In the genomic region with DNA sequence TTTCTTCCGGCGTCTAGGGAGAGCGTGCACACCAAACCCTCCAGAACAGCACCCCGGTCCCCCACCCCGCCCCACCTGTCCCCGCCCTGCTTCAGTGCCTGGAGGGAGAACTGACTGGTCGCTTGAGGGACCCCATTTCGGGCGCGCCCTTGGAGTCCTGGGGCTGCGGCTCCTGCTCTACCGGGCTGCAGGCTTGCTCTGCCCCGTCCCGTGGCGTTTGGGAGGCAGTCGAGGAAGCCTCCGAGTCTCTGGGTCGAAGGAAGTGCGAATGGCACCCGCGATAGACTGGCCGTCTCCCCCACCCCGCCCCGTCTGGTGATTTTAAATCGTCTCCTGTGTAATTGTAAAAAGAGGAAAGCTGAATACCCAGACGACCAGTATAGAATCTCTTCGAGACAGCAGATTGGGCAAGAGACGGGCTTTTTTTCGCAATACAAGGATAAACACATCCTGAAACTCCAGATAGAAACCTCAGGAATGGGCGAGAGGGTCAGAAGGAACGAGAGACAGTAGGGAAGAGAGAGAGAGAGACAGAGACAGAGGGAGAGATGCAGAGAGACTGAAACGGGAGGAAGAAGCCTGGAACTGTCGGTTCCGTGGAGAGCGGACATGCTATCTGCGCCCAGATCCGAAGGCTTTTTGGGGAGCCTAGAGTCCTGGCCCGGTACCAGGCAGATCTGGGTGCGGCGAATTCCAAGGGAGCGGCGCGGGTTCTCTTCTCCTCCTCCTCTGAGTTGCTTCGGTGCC, we compare ENCODE assay signal across 14 cellular contexts. TPM values are rescaled to one million over a fixed set of nuclear protein-coding genes. Genes with fewer than 3 reads are reported as not detected.
A peak's percentile ranks its signal among the peaks of the same experiment; 100 is the strongest.
DNase-seq lines count a peak whose midpoint lies in the region; ATAC-seq, FAIRE-seq and TF ChIP-seq lines count a peak whose summit lies in the region.
"Had no signal": no experiment of that assay in that cellular context is flagged by ENCODE, and none has a peak within 500 bp of the region (broad histone marks: within the 10 kb centered on the region; RNA-seq: fewer than 3 reads in every experiment).

No MANE protein-coding gene starts in this region.

- H4K5ac ChIP-seq in H1 (ENCODE audit: insufficient read length, low read depth, low read length), result no peak overlapping the region

- no peak overlapping the region for H4K91ac ChIP-seq in H1 (replicated peaks; ENCODE audit: insufficient read length, low read length)

- no peak overlapping the region; the same call in 1 of the 2 replicates for H4K8ac ChIP-seq in H1 (ENCODE audit: extremely low read depth, insufficient read depth, low read length)

- no peak overlapping the region for H3K27ac ChIP-seq in H1 (ENCODE audit: low read depth, low read length)
- H3K27ac ChIP-seq in lung (ENCODE audit: low read depth in 1 of 2, low read length in 1 of 2), result peak overlapping the region in 1 of 2 donors; percentile 78
- no peak overlapping the region for H3K27ac ChIP-seq in testis

- H3K4me1 ChIP-seq in H1 (replicated peaks in 1 of 4; ENCODE audit: control insufficient read depth in 3 of 4, insufficient read depth in 4 of 4, low read length in 3 of 4) (peaks cover 0 to 15% (median 9%) of the 10 kb centered on the region in 4 experiments; a peak in 6 of 7 replicates), lung (ENCODE audit: control insufficient read depth in 2 of 2, insufficient read depth in 2 of 2, low read length in 2 of 2) (peaks cover 0 to 10% of the 10 kb centered on the region in 2 donors), testis (no peaks in the 10 kb centered on the region)

- TF ChIP-seq EP300 in H1 (IDR thresholded peaks at IDR 0.05; ENCODE audit: borderline replicate concordance in 1 of 2, low read depth in 2 of 2, low read length in 2 of 2), result no peak

- TF ChIP-seq POLR2A in H1 (IDR thresholded peaks at IDR 0.05; ENCODE audit: control extremely low read depth in 1 of 2, low read depth in 2 of 2, low read length in 2 of 2) (no peak), testis (IDR thresholded peaks at IDR 0.05) (no peak)

- H3K4ac ChIP-seq in H1 (replicated peaks; ENCODE audit: insufficient read length, low read depth, low read length), result no peak overlapping the region

- TF ChIP-seq RAD21 in H1 (IDR thresholded peaks at IDR 0.05 in 1 of 2, conservative IDR thresholded peaks at IDR 0.05 in 1 of 2; ENCODE audit: low read depth in 2 of 2, low read length in 2 of 2), result no peak

- H3K36me3 ChIP-seq in H1 (ENCODE audit: control insufficient read depth in 2 of 4, insufficient read depth in 4 of 4, low read length in 3 of 4) (peaks cover 0 to 6% (median 0%) of the 10 kb centered on the region in 4 experiments; a peak in 1 of 8 replicates), lung (ENCODE audit: control insufficient read depth in 2 of 2, insufficient read depth in 2 of 2, low read length in 2 of 2) (no peaks in the 10 kb centered on the region), testis (ENCODE audit: low read depth, missing control alignments) (no peaks in the 10 kb centered on the region)

- intact Hi-C loops in testis (cut with DNase I; ENCODE audit: low total_unique reads), result no loop called here

- no peak overlapping the region for H2BK120ac ChIP-seq in H1 (replicated peaks; ENCODE audit: low read depth, low read length)

- peak; percentile 1 for ATAC-seq in lung (ENCODE audit: insufficient read depth, low FRiP score)
- ATAC-seq in HG02840 (IDR thresholded peaks at IDR 0.05; ENCODE audit: low FRiP score, unreplicated experiment), result no peak
- ATAC-seq in HG02938 (IDR thresholded peaks at IDR 0.05; ENCODE audit: unreplicated experiment), result no peak
- no peak for ATAC-seq in HG03159 (IDR thresholded peaks at IDR 0.05; ENCODE audit: unreplicated experiment)
- ATAC-seq: PC-3 had no signal

- no peaks in the 10 kb centered on the region; a peak in 1 of 4 replicates for H3K9me3 ChIP-seq in H1 (ENCODE audit: insufficient read depth in 2 of 2, low read depth in 1 of 2, low read length in 1 of 2)
- H3K9me3 ChIP-seq in lung (ENCODE audit: control insufficient read depth in 2 of 2, insufficient read depth in 1 of 2, low read length in 1 of 2), result peaks cover 0 to 8% of the 10 kb centered on the region in 2 donors
- H3K9me3 ChIP-seq in testis, result no peaks in the 10 kb centered on the region

- no peaks in the 10 kb centered on the region for H3K79me1 ChIP-seq in H1 (ENCODE audit: low read depth, low read length)

- WGBS in H1 (ENCODE audit: extremely low coverage in 1 of 2, insufficient coverage in 1 of 2, insufficient read length in 1 of 2, insufficient replicate concordance in 2 of 2, low coverage in 1 of 2, low lambda C conversion rate in 2 of 2, missing lambda C conversion rate in 1 of 2), 2 experiments, result 4% methylated on average over 32 of the region's 44 CpGs; no CpG with 5 or more reads in 1 of the 2 experiments
- WGBS in lung, 2 donors, result 11 to 16% methylated on average over 44 of the region's 44 CpGs
- WGBS in testis, 2 donors, result 3 to 7% methylated on average over 43 to 44 of the region's 44 CpGs

- peak; percentile 70 for DNase-seq in NCI-H226
- no peak for DNase-seq in H1 (ENCODE audit: low read depth in 1 of 2, low spot score in 2 of 2)
- DNase-seq in lung (ENCODE audit: low spot score), result no peak
- DNase-seq in testis, result no peak
- DNase-seq in A172 (ENCODE audit: low spot score), result no peak
- DNase-seq: activated CD4-positive, CD25-positive, alpha-beta regulatory T cell treated with anti-CD3 and anti-CD28 coated beads, Interleukin-2, amount 50 U/mL, for 72 hours; immature natural killer cell; NCI-H1092; PC-3; stimulated activated CD4-positive, alpha-beta T cell treated with anti-CD3 and anti-CD28 coated beads, Interleukin-1b, Interleukin-23, amount 100 ng/mL, for 48 hours had no signal

- peak overlapping the region; percentile 74 to 81 for H3K4me2 ChIP-seq in H1 (ENCODE audit: insufficient read depth in 1 of 2, low read depth in 2 of 2, low read length in 2 of 2)

- H3K4me3 ChIP-seq in H1 (ENCODE audit: extremely low read depth in 1 of 4, insufficient read depth in 2 of 4, low read depth in 3 of 4, low read length in 4 of 4) (peak overlapping the region; percentile 36 to 56 (median 42)), lung (no peak overlapping the region), testis (peak overlapping the region; percentile 10 to 32)

- no peaks in the 10 kb centered on the region for H3K79me2 ChIP-seq in H1 (ENCODE audit: control insufficient read depth in 1 of 2, insufficient read depth in 2 of 2, low read length in 2 of 2)

- H2BK5ac ChIP-seq in H1 (ENCODE audit: low read depth, low read length), result no peak overlapping the region

- no peak overlapping the region for H3K23ac ChIP-seq in H1 (ENCODE audit: insufficient read length)

- no peak overlapping the region for H3K18ac ChIP-seq in H1 (ENCODE audit: extremely low read depth, low read length)

- H3K27me3 ChIP-seq in H1 (replicated peaks in 1 of 4; ENCODE audit: control insufficient read depth in 3 of 4, extremely low read depth in 1 of 4, insufficient read depth in 3 of 4, low read length in 3 of 4) (peaks cover 67 to 74% (median 71%) of the 10 kb centered on the region in 4 experiments), lung (ENCODE audit: control insufficient read depth, insufficient read depth) (no peaks in the 10 kb centered on the region), testis (peaks cover 5% of the 10 kb centered on the region)

- H4K20me1 ChIP-seq in H1 (replicated peaks in 1 of 2; ENCODE audit: control insufficient read depth in 1 of 2, insufficient read depth in 2 of 2, low read length in 2 of 2), result peaks cover 1 to 13% of the 10 kb centered on the region in 2 experiments

- peak overlapping the region; percentile 73; the same call in 1 of the 2 replicates for H2AFZ ChIP-seq in H1 (ENCODE audit: low read length)

- no peak overlapping the region for H3K14ac ChIP-seq in H1 (ENCODE audit: insufficient read length)

- CTCF ChIA-PET in H1 (lab: Charles Lee; ENCODE audit: partially characterized antibody), result interaction anchor here (0.6 to 2.5 kb wide), 13 partner anchors 9 to 582 kb away, joined by 3 to 10 read pairs (median 3); no protein-coding TSS in a partner anchor

- H2BK20ac ChIP-seq in H1 (ENCODE audit: low read length), result no peak overlapping the region

- POLR2A ChIA-PET in H1 (lab: Charles Lee; ENCODE audit: partially characterized antibody), result interaction anchor here (1.3 to 1.6 kb wide), 2 partner anchors 9 to 13 kb away, joined by 3 to 6 read pairs; partner anchors contain the start of gene PRDM6

- no peak for FAIRE-seq in H1 (lab: Jason Lieb, UNC)

- H3K9ac ChIP-seq in H1 (replicated peaks in 1 of 4; ENCODE audit: extremely low read depth in 1 of 4, low read depth in 3 of 4, low read length in 3 of 4), result no peak overlapping the region

- H2BK15ac ChIP-seq in H1 (ENCODE audit: low read length), result no peak overlapping the region

- no peak for TF ChIP-seq CTCF in H1 (IDR thresholded peaks at IDR 0.05; ENCODE audit: control extremely low read depth in 1 of 3, insufficient read depth in 1 of 3, low read depth in 1 of 3, low read length in 3 of 3)
- TF ChIP-seq CTCF in lung (IDR thresholded peaks at IDR 0.05; ENCODE audit: control extremely low read depth, extremely low read depth), result no peak
- no peak for TF ChIP-seq CTCF in testis (IDR thresholded peaks at IDR 0.05)

- H2BK12ac ChIP-seq in H1 (ENCODE audit: low read depth, low read length), result no peak overlapping the region; the same call in 1 of the 2 replicates

- H3K56ac ChIP-seq in H1 (replicated peaks; ENCODE audit: insufficient read length, low read depth, low read length), result no peak overlapping the region

- no peak overlapping the region for H2AK5ac ChIP-seq in H1 (ENCODE audit: low read depth, low read length)

- peaks cover 8% of the 10 kb centered on the region; the same call in 1 of the 2 replicates for H3K23me2 ChIP-seq in H1 (ENCODE audit: low read depth, low read length)

RNA-seq across cellular contexts. Expression of gene PRDM6, which starts 9.9 kb away (rescaled TPM):
- 0.04 and 0.08 TPM in 2 replicates for total RNA-seq in H1 (2021; fragmentation: NEBNext Ultra II Directional; extraction: Animal tissue kit (Norgen Biotek cat#: 25700))
- polyA plus RNA-seq in H1 (2011; rRNA removed) (0.08 and 0.17 TPM in 2 replicates), lung (1 to 10 TPM; 1.0 to 1.8 TPM), testis (ENCODE audit: insufficient read depth, low read depth, low replicate concordance) (2.4 TPM)
- 0.22 TPM for polyA plus RNA-seq in H1 (2011; cell fraction: cytosol; rRNA removed)
- 0.31 TPM for polyA plus RNA-seq in H1 (2011; cell fraction: nucleus; rRNA removed)
- 0.01 TPM in 1 of 4 replicates, not detected in the others for polyA plus RNA-seq in H1 (2012, experiment 1 of 2)
- polyA plus RNA-seq in H1 (2012, experiment 2 of 2), result 0.01 TPM
- polyA plus RNA-seq in H1 (2013, experiment 1 of 2), result 0.02 TPM
- 0.09 TPM for polyA plus RNA-seq in H1 (2013, experiment 2 of 2)
- 0.03 and 0.20 TPM in 2 replicates for polyA minus RNA-seq in H1 (2011; rRNA and poly(A)+ RNA removed)
- polyA minus RNA-seq in H1 (2011; cell fraction: cytosol; rRNA and poly(A)+ RNA removed), result not detected
- 0.10 TPM for polyA minus RNA-seq in H1 (2011; cell fraction: nucleus; rRNA and poly(A)+ RNA removed)
- total RNA-seq in lung (10 to 100 TPM in 1 of 2 donors, 1 to 10 TPM in 1; 7.8 to 20.0 TPM), testis (1 to 10 TPM; 2.5 to 3.0 TPM)
- 0.02 and 0.22 TPM in 2 replicates for total RNA-seq in A172 (2014; rRNA removed; shearing (Covaris generic))
- total RNA-seq: G401, PC-3 had no signal
- polyA plus RNA-seq: immature natural killer cell had no signal
